ENCODE assay signal across 8 cellular contexts in genomic region chr16:79767597-79768280, GRCh38.
DNase-seq lines count a peak whose midpoint lies in the region; ATAC-seq, FAIRE-seq and TF ChIP-seq lines count a peak whose summit lies in the region.

No MANE protein-coding gene starts in this region.

- no peak for DNase-seq in GM13977 (ENCODE audit: low spot score)
- peak; percentile 33 for DNase-seq in amniotic epithelial cell (ENCODE audit: low read depth)
- peak; percentile 26 for DNase-seq in iPS-NIHi7 (ENCODE audit: extremely low spot score)
- DNase-seq in stromal cell of bone marrow (ENCODE audit: low read depth) = peak; percentile 37
- no peak for DNase-seq in activated CD4-positive, alpha-beta T cell treated with anti-CD3 and anti-CD28 coated beads for 48 hours
- DNase-seq in HAP-1 (ENCODE audit: low spot score in 2 of 2) = no peak
- DNase-seq in effector memory CD8-positive, alpha-beta T cell = no peak
- no peak for DNase-seq in GM19239 (ENCODE audit: insufficient read length, low spot score)

- H3K36me3 Mint-ChIP-seq in effector memory CD8-positive, alpha-beta T cell (ENCODE audit: insufficient read depth) = peaks cover 10% of the 10 kb centered on the region

- no peak overlapping the region for H3K4me3 ChIP-seq in HAP-1

- H3K9me3 Mint-ChIP-seq in effector memory CD8-positive, alpha-beta T cell = no peaks in the 10 kb centered on the region

- H3K36me3 ChIP-seq in HAP-1 (replicated peaks) = no peaks in the 10 kb centered on the region

- H3K27me3 ChIP-seq in HAP-1 (ENCODE audit: low read depth) = no peaks in the 10 kb centered on the region

- FAIRE-seq in GM19239 (lab: Jason Lieb, UNC) = no peak

- in situ Hi-C loops in GM13977 (cut with MboI; ENCODE audit: low pct_unique_long_range_greater_than_20kb, low sequenced_read_pairs, unreplicated experiment) (no loop called here), HAP-1 (cut with MboI; ENCODE audit: low sequenced_read_pairs) (loop anchor here (25.0 kb wide), 1 partner anchor 320 kb away; no protein-coding TSS in a partner anchor)

- H3K27ac Mint-ChIP-seq in effector memory CD8-positive, alpha-beta T cell = no peak overlapping the region

- H3K4me1 Mint-ChIP-seq in effector memory CD8-positive, alpha-beta T cell (ENCODE audit: low read depth in 2 of 2) = peaks cover 14% of the 10 kb centered on the region in 2 donors

- ATAC-seq in effector memory CD8-positive, alpha-beta T cell (replicated peaks) = no peak

- peaks cover 12% of the 10 kb centered on the region for H3K4me1 ChIP-seq in HAP-1

- H3K9me3 ChIP-seq in HAP-1 = no peaks in the 10 kb centered on the region

- peak; percentile 38 for TF ChIP-seq CTCF in GM13977 (IDR thresholded peaks at IDR 0.05; ENCODE audit: extremely low read depth, insufficient read depth, missing control alignments)

- peaks cover 6 to 43% of the 10 kb centered on the region in 2 donors for H3K27me3 Mint-ChIP-seq in effector memory CD8-positive, alpha-beta T cell

- no peak overlapping the region for H3K4me3 Mint-ChIP-seq in effector memory CD8-positive, alpha-beta T cell

Comparison
In these comparisons a context has a peak if more than half of its experiments do, and no peak if none do; other contexts are left out.
1. DNase-seq: peak in amniotic epithelial cell (single experiment), iPS-NIHi7 (single experiment) and stromal cell of bone marrow (single experiment); none in GM13977 (single experiment), activated CD4-positive, alpha-beta T cell treated with anti-CD3 and anti-CD28 coated beads for 48 hours (single experiment), HAP-1 (0 of 2), effector memory CD8-positive, alpha-beta T cell (0 of 3) and GM19239 (single experiment).